In the genomic region with DNA sequence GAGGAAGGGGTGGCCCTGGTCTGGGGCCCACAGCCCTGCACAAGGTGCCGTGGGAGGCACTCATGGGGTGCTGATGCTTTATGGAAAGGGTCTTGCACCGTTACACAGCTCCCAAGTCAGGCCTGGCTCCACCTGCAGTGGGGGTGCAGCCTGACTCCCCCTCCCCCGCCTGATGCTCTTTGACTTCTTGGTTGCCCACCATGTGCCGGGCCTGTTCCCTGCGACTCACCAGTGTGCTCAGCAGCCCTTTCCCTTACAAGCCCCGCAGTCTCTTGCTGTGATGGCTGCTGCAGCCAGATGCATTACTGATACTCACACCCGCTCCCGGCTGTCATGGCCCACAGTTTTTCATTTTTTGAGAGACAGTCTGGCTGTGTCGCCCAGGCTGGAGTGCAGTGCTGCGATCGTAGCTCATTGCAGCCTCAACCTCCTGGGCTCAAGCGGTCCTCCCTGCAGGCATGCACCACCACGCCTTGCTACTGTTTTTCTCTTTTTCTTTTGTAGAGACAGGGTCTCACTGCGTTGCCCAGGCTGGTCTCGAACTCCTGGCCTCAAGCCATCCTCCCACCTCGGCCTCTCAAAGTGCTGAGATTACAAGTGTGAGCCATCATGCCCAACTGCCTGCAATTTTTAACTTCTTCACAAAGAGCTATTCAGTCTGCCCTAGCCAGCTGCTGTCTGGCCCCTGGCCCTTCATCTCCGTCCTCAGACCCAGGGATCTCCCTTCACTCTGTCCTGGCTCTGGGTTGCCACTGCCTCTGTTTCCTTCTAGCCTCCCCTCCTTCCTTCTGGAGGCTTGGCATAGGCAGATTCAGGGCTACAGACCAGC, we compare ENCODE assay signal across 11 cellular contexts.
DNase-seq lines count a peak whose midpoint lies in the region; ATAC-seq and TF ChIP-seq lines count a peak whose summit lies in the region.
"Had no signal": no experiment of that assay in that cellular context is flagged by ENCODE, and none has a peak within 500 bp of the region (broad histone marks: within the 10 kb centered on the region; RNA-seq: fewer than 3 reads in every experiment).

No MANE protein-coding gene starts in this region.

- H3K27ac ChIP-seq in mammary epithelial cell (ENCODE audit: insufficient read depth, low read depth, low read length) (no peak overlapping the region), upper lobe of right lung (peak overlapping the region; percentile 77)
- H3K27ac ChIP-seq: PC-9 had no signal

- H3K27ac Mint-ChIP-seq in MCF 10A (ENCODE audit: low read depth, unreplicated experiment), result peak overlapping the region; percentile 65
- H3K27ac Mint-ChIP-seq in endothelial cell (ENCODE audit: unreplicated experiment), result peak overlapping the region; percentile 18
- peak overlapping the region in 1 of 7 donors; percentile 25 for H3K27ac Mint-ChIP-seq in CD14-positive monocyte

- no peaks in the 10 kb centered on the region for H3K27me3 Mint-ChIP-seq in MCF 10A (ENCODE audit: insufficient read depth, unreplicated experiment)
- H3K27me3 Mint-ChIP-seq in endothelial cell (ENCODE audit: unreplicated experiment), result peaks cover 16% of the 10 kb centered on the region
- H3K27me3 Mint-ChIP-seq in CD14-positive monocyte (ENCODE audit: low read depth in 3 of 3), result peaks cover 0 to 5% (median 4%) of the 10 kb centered on the region in 3 donors

- H2AFZ ChIP-seq in mammary epithelial cell (ENCODE audit: low read depth, low read length), result no peak overlapping the region
- H2AFZ ChIP-seq: PC-9 had no signal

- ATAC-seq in upper lobe of right lung (no peak), GM19023 (IDR thresholded peaks at IDR 0.05; ENCODE audit: unreplicated experiment) (no peak), HG03442 (IDR thresholded peaks at IDR 0.05; ENCODE audit: unreplicated experiment) (no peak)

- H3K4me1 Mint-ChIP-seq in MCF 10A (ENCODE audit: insufficient read depth, unreplicated experiment), result peaks cover 30% of the 10 kb centered on the region
- no peaks in the 10 kb centered on the region for H3K4me1 Mint-ChIP-seq in endothelial cell (ENCODE audit: unreplicated experiment)
- peaks cover 24% of the 10 kb centered on the region for H3K4me1 Mint-ChIP-seq in CD14-positive monocyte

- no peaks in the 10 kb centered on the region for H3K79me2 ChIP-seq in mammary epithelial cell (ENCODE audit: insufficient read depth, low read length)

- H3K9me3 ChIP-seq in mammary epithelial cell (replicated peaks; ENCODE audit: insufficient read depth, low read length) (no peaks in the 10 kb centered on the region), upper lobe of right lung (no peaks in the 10 kb centered on the region)

- in situ Hi-C loops in mammary epithelial cell (cut with MboI; ENCODE audit: low sequenced_read_pairs in 2 of 2), result no loop called here

- no peak for DNase-seq in MCF 10A (ENCODE audit: unreplicated experiment)
- DNase-seq in mammary epithelial cell, result no peak
- DNase-seq in endothelial cell (ENCODE audit: low spot score), result no peak
- DNase-seq in nucleus accumbens (lab: John Stamatoyannopoulos, UW), result peak in 38 of 56 donors; percentile 19 to 71 (median 48)
- no peak for DNase-seq in upper lobe of right lung
- no peak for DNase-seq in CD14-positive monocyte (ENCODE audit: low spot score)
- DNase-seq: activated CD4-positive, CD25-positive, alpha-beta regulatory T cell; activated naive CD4-positive, alpha-beta T cell had no signal

- BruUV-seq in MCF 10A (replicated peaks; lab: Mats Ljungman, UMichigan) (no TSS peak), mammary epithelial cell (replicated peaks; lab: Mats Ljungman, UMichigan) (no TSS peak)

- TF ChIP-seq CTCF in MCF 10A (IDR thresholded peaks at IDR 0.05; ENCODE audit: unreplicated experiment) (no peak), mammary epithelial cell (conservative IDR thresholded peaks at IDR 0.05 in 1 of 2, IDR thresholded peaks at IDR 0.05 in 1 of 2; ENCODE audit: extremely low read depth in 1 of 2, insufficient read depth in 1 of 2, low read depth in 1 of 2, low read length in 2 of 2) (no peak), endothelial cell (IDR thresholded peaks at IDR 0.05; ENCODE audit: unreplicated experiment) (no peak), upper lobe of right lung (IDR thresholded peaks at IDR 0.05) (no peak), CD14-positive monocyte (IDR thresholded peaks at IDR 0.05) (no peak)

- H3K4me3 ChIP-seq in mammary epithelial cell (replicated peaks in 1 of 3; ENCODE audit: insufficient read depth in 1 of 3, low read depth in 2 of 3, low read length in 3 of 3) (no peak overlapping the region), upper lobe of right lung (no peak overlapping the region)
- H3K4me3 ChIP-seq: PC-9 had no signal

- H3K9me3 Mint-ChIP-seq in MCF 10A (ENCODE audit: unreplicated experiment) (no peaks in the 10 kb centered on the region), endothelial cell (ENCODE audit: unreplicated experiment) (no peaks in the 10 kb centered on the region), CD14-positive monocyte (no peaks in the 10 kb centered on the region)

- intact Hi-C loops in MCF 10A (cut with micrococcal nuclease) (loop anchor here (2.0 kb wide), 1 partner anchor 37 kb away; no protein-coding TSS in a partner anchor), mammary epithelial cell (cut with micrococcal nuclease) (loop anchor here (2.0 kb wide), 1 partner anchor 111 kb away; no protein-coding TSS in a partner anchor), upper lobe of right lung (cut with DNase I) (no loop called here), CD14-positive monocyte (cut with micrococcal nuclease) (no loop called here)

- H3K9ac ChIP-seq in mammary epithelial cell (ENCODE audit: insufficient read depth, low read length), result no peak overlapping the region

- H3K36me3 Mint-ChIP-seq in MCF 10A (ENCODE audit: insufficient read depth, unreplicated experiment), result peaks cover 80% of the 10 kb centered on the region
- H3K36me3 Mint-ChIP-seq in endothelial cell (ENCODE audit: low read depth, unreplicated experiment), result peaks cover 12% of the 10 kb centered on the region
- H3K36me3 Mint-ChIP-seq in CD14-positive monocyte, result peaks cover 62 to 78% of the 10 kb centered on the region in 2 donors

- dilution Hi-C loops in mammary epithelial cell (cut with HindIII; ENCODE audit: low sequenced_read_pairs), result no loop called here

- H3K4me3 Mint-ChIP-seq in MCF 10A (ENCODE audit: unreplicated experiment) (peak overlapping the region; percentile 30), endothelial cell (ENCODE audit: unreplicated experiment) (peak overlapping the region; percentile 74), CD14-positive monocyte (no peak overlapping the region)

- 87% methylated on average over 16 of the region's 17 CpGs for WGBS in mammary epithelial cell (ENCODE audit: low coverage, missing lambda C conversion rate)

- H3K4me1 ChIP-seq in mammary epithelial cell (ENCODE audit: insufficient read depth, low read length) (peaks cover 37% of the 10 kb centered on the region), upper lobe of right lung (peaks cover 61% of the 10 kb centered on the region)

- no peaks in the 10 kb centered on the region for H4K20me1 ChIP-seq in mammary epithelial cell (ENCODE audit: insufficient read depth, low read length)

- CTCF ChIA-PET in MCF 10A (lab: Yijun Ruan, JAX), result interaction anchor here (0.7 to 1.1 kb wide), 7 partner anchors 23 to 265 kb away, joined by 3 to 6 read pairs (median 3); no protein-coding TSS in a partner anchor
- CTCF ChIA-PET in mammary epithelial cell (lab: Charles Lee; ENCODE audit: low non-redundant PET), result no interaction called here

- POLR2A ChIA-PET in MCF 10A (lab: Yijun Ruan, JAX), result interaction anchor here (0.9 to 2.5 kb wide), 14 partner anchors 12 to 1046 kb away, joined by 3 to 22 read pairs (median 5); a partner anchor contains a TSS

- H3K27me3 ChIP-seq in mammary epithelial cell (ENCODE audit: insufficient read depth, low read length) (no peaks in the 10 kb centered on the region), upper lobe of right lung (no peaks in the 10 kb centered on the region)

- no peak overlapping the region for H3K4me2 ChIP-seq in mammary epithelial cell (ENCODE audit: insufficient read depth, low read depth, low read length)
- H3K4me2 ChIP-seq: PC-9 had no signal

- peaks cover 5% of the 10 kb centered on the region for H3K36me3 ChIP-seq in mammary epithelial cell (ENCODE audit: insufficient read depth, low read length)
- H3K36me3 ChIP-seq in upper lobe of right lung, result peaks cover 31% of the 10 kb centered on the region

Comparison
In these comparisons a context has a peak if more than half of its experiments do, and no peak if none do; other contexts are left out.
1. DNase-seq: peak in nucleus accumbens (38 of 56); none in MCF 10A (single experiment), mammary epithelial cell (single experiment), endothelial cell (single experiment), upper lobe of right lung (single experiment) and CD14-positive monocyte (single experiment).
2. H3K4me3 Mint-ChIP-seq: peak in MCF 10A (single experiment) and endothelial cell (single experiment); none in CD14-positive monocyte (0 of 2).
3. intact Hi-C loops: an anchor here in MCF 10A (2.0 kb wide) and mammary epithelial cell (2.0 kb wide); none called in upper lobe of right lung and CD14-positive monocyte.